In the genomic region with DNA sequence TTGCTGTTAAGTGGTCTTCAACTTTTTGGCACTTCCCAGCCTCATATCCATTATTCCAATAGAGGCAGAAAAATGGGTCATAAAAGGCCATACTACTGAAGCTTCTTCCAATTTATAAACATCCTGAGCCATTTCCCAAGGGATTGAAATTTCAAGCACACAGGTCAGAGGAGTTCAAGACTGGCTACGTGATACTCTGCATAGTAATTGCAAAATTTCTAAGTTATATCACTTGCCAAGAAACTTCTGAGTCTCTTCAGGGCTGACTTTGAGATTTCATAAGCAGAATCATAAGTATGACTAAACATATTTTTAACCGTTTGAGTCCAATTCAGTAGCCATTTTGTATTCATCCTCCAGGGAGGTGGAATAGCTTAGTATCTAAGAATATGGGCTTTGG, we compare ENCODE assay signal across 21 cellular contexts.
DNase-seq lines count a peak whose midpoint lies in the region; ATAC-seq and TF ChIP-seq lines count a peak whose summit lies in the region.
"Had no signal": no experiment of that assay in that cellular context is flagged by ENCODE, and none has a peak within 500 bp of the region (broad histone marks: within the 10 kb centered on the region; RNA-seq: fewer than 3 reads in every experiment).

No MANE protein-coding gene starts in this region.

- ATAC-seq in T-helper 17 cell (no peak), lower lobe of right lung (no peak)
- ATAC-seq: stimulated activated naive CD8-positive, alpha-beta T cell treated with anti-CD3 and anti-CD28 coated beads, Interleukin-15, amount 100 ng/mL, for 72 hours; upper lobe of right lung had no signal

- peak overlapping the region; percentile 34 for H3K4me3 ChIP-seq in adipocyte (ENCODE audit: low read length)
- H3K4me3 ChIP-seq in fibroblast of the aortic adventitia (ENCODE audit: low read depth, low read length), result no peak overlapping the region
- H3K4me3 ChIP-seq in ovary, result no peak overlapping the region
- H3K4me3 ChIP-seq in lower lobe of right lung, result no peak overlapping the region
- H3K4me3 ChIP-seq: prostate gland, upper lobe of right lung had no signal

- WGBS in ovary, 3 donors, result 39 to 45% (median 39%) methylated on average over 2 of the region's 2 CpGs

- no peak overlapping the region for H3K27ac Mint-ChIP-seq in T-helper 17 cell
- H3K27ac Mint-ChIP-seq: activated B cell treated with CpG ODN at 0.5 μM for 24 hours; stimulated activated naive CD8-positive, alpha-beta T cell treated with anti-CD3 and anti-CD28 coated beads, Interleukin-15, amount 100 ng/mL, for 72 hours; T-helper 1 cell treated with Interleukin-12 subunit alpha and Interleukin-12 subunit beta and Interleukin-4 antibody, amounts not matched to agents 30 μg/mL and 1 μg/mL, for 36 hours had no signal

- no peak for TF ChIP-seq EP300 in ovary (IDR thresholded peaks at IDR 0.05)

- no peaks in the 10 kb centered on the region for H3K4me1 Mint-ChIP-seq in T-helper 17 cell
- H3K4me1 Mint-ChIP-seq: activated B cell treated with CpG ODN at 0.5 μM for 24 hours; naive B cell; stimulated activated naive CD8-positive, alpha-beta T cell treated with anti-CD3 and anti-CD28 coated beads, Interleukin-15, amount 100 ng/mL, for 72 hours had no signal

- DNase-seq in NOMO-1 treated with DMSO at 0.1 percent for 48 hours (lab: John Stamatoyannopoulos, UW; ENCODE audit: unreplicated experiment), result peak; percentile 1
- no peak for DNase-seq in NOMO-1 (lab: John Stamatoyannopoulos, UW; ENCODE audit: unreplicated experiment in 2 of 2)
- DNase-seq in adipocyte (ENCODE audit: low read depth), result peak; percentile 90
- peak; percentile 89 for DNase-seq in fibroblast of the aortic adventitia (ENCODE audit: low read depth)
- DNase-seq in stromal cell of bone marrow (ENCODE audit: low read depth), result peak; percentile 90
- DNase-seq in T-helper 17 cell, result no peak
- DNase-seq in ovary, result no peak
- no peak for DNase-seq in lower lobe of right lung
- DNase-seq: activated B cell treated with CpG ODN at 0.5 μM for 24 hours; activated effector memory CD4-positive, alpha-beta T cell treated with anti-CD3 and anti-CD28 coated beads, Interleukin-2, amount 50 U/mL, for 16 hours; Caco-2; cortex of kidney; GOT3; Karpas-422; naive B cell; NCI-H1436 treated with DMSO at 0.1 percent for 48 hours; SIG-M5; stimulated activated naive CD8-positive, alpha-beta T cell treated with anti-CD3 and anti-CD28 coated beads, Interleukin-15, amount 100 ng/mL, for 72 hours; upper lobe of right lung had no signal

- no peak for TF ChIP-seq POLR2A in ovary (IDR thresholded peaks at IDR 0.05)

- H3K9me3 ChIP-seq in adipocyte (ENCODE audit: control insufficient read depth, low read length) (peaks cover 1% of the 10 kb centered on the region), T-helper 17 cell (ENCODE audit: control insufficient read depth, low read length, poor library complexity, severe bottlenecking) (no peaks in the 10 kb centered on the region), ovary (no peaks in the 10 kb centered on the region), lower lobe of right lung (no peaks in the 10 kb centered on the region)
- H3K9me3 ChIP-seq: Caco-2, prostate gland, upper lobe of right lung had no signal

- H3K27me3 ChIP-seq in adipocyte (replicated peaks; ENCODE audit: control insufficient read depth, insufficient read depth, low read length) (no peaks in the 10 kb centered on the region), ovary (no peaks in the 10 kb centered on the region), lower lobe of right lung (ENCODE audit: low read depth) (no peaks in the 10 kb centered on the region)
- H3K27me3 ChIP-seq: upper lobe of right lung had no signal

- intact Hi-C loops in ovary (cut with DNase I), result no loop called here
- intact Hi-C loops in lower lobe of right lung (cut with DNase I), result no loop called here

- H3K27me3 Mint-ChIP-seq in T-helper 17 cell, result peaks cover 4% of the 10 kb centered on the region
- H3K27me3 Mint-ChIP-seq: activated B cell treated with CpG ODN at 0.5 μM for 24 hours; naive B cell; stimulated activated naive CD8-positive, alpha-beta T cell treated with anti-CD3 and anti-CD28 coated beads, Interleukin-15, amount 100 ng/mL, for 72 hours had no signal

- no peaks in the 10 kb centered on the region for H3K36me3 Mint-ChIP-seq in T-helper 17 cell (ENCODE audit: low read depth)
- H3K36me3 Mint-ChIP-seq: naive B cell had no signal

- H3K36me3 ChIP-seq in adipocyte (ENCODE audit: control insufficient read depth, insufficient read depth, low read length, severe bottlenecking) (no peaks in the 10 kb centered on the region), ovary (no peaks in the 10 kb centered on the region), lower lobe of right lung (no peaks in the 10 kb centered on the region)
- H3K36me3 ChIP-seq: prostate gland, upper lobe of right lung had no signal

- no peak overlapping the region for H3K4me3 Mint-ChIP-seq in T-helper 17 cell
- H3K4me3 Mint-ChIP-seq: activated B cell treated with CpG ODN at 0.5 μM for 24 hours; naive B cell; stimulated activated naive CD8-positive, alpha-beta T cell treated with anti-CD3 and anti-CD28 coated beads, Interleukin-15, amount 100 ng/mL, for 72 hours; T-helper 1 cell treated with Interleukin-12 subunit alpha and Interleukin-12 subunit beta and Interleukin-4 antibody, amounts not matched to agents 30 μg/mL and 1 μg/mL, for 36 hours had no signal

- TF ChIP-seq CTCF in fibroblast of the aortic adventitia (IDR thresholded peaks at IDR 0.05; ENCODE audit: insufficient read depth, low read length) (no peak), ovary (IDR thresholded peaks at IDR 0.05) (no peak), lower lobe of right lung (IDR thresholded peaks at IDR 0.05) (no peak)

- peaks cover 48% of the 10 kb centered on the region for H3K4me1 ChIP-seq in adipocyte (ENCODE audit: control insufficient read depth, insufficient read depth, low read length)
- no peaks in the 10 kb centered on the region for H3K4me1 ChIP-seq in ovary (ENCODE audit: insufficient read depth)
- no peaks in the 10 kb centered on the region for H3K4me1 ChIP-seq in lower lobe of right lung
- H3K4me1 ChIP-seq: Caco-2, prostate gland, upper lobe of right lung had no signal

- H3K9ac ChIP-seq in adipocyte (ENCODE audit: low read length), result peak overlapping the region; percentile 1

- H3K27ac ChIP-seq in ovary (no peak overlapping the region), lower lobe of right lung (no peak overlapping the region)
- H3K27ac ChIP-seq: prostate gland, upper lobe of right lung had no signal

Comparison
In these comparisons a context has a peak if more than half of its experiments do, and no peak if none do; other contexts are left out.
1. DNase-seq: peak in NOMO-1 treated with DMSO at 0.1 percent for 48 hours (single experiment), adipocyte (single experiment), fibroblast of the aortic adventitia (single experiment) and stromal cell of bone marrow (single experiment); none in NOMO-1 (0 of 2), T-helper 17 cell (0 of 3), ovary (0 of 5) and lower lobe of right lung (single experiment).